In the genomic region with DNA sequence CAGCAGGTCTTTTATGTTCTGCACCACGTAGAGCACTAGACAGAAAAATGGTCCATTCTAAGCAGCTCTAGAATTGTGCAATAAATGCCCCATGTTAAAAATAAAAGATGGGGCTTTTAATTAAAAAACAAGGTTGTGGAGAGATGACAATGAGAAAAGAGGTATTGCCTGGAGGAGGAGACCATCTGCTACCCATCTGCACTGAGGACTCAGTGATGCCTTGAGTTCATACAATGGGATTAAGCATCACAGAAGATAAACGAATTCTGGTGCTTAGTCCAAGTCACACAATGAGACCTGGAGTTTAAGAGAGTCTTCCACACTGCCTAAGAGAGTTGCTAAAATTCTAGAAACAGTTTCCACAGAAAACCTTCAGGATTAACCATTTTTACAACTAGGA, we compare ENCODE assay signal across 22 cellular contexts.
"Had no signal": no experiment of that assay in that cellular context is flagged by ENCODE, and none has a peak within 500 bp of the region (broad histone marks: within the 10 kb centered on the region; RNA-seq: fewer than 3 reads in every experiment).

No MANE protein-coding gene starts in this region.

- H3K27ac ChIP-seq: body of pancreas, esophagus squamous epithelium, sigmoid colon, thoracic aorta, upper lobe of right lung had no signal

- FAIRE-seq: endothelial cell of umbilical vein, TTC549 had no signal

- H3K27me3 ChIP-seq: body of pancreas, esophagus squamous epithelium, sigmoid colon, stomach, upper lobe of right lung had no signal

- H3K4me1 ChIP-seq: upper lobe of right lung had no signal

- DNase-seq: activated CD4-positive, alpha-beta T cell treated with anti-CD3 and anti-CD28 coated beads, Interleukin-2, amount 10 ng/mL, durations not matched to agents 7 days and 5 days; activated CD8-positive, alpha-beta memory T cell treated with anti-CD3 and anti-CD28 coated beads for 24 hours; activated gamma-delta T cell treated with Interleukin-2 at 50 U/mL for 16 hours; amniotic stem cell; body of pancreas; central memory CD4-positive, alpha-beta T cell; cortex of kidney; effector CD4-positive, alpha-beta T cell; esophagus squamous epithelium; foreskin fibroblast; head of caudate nucleus; left ventricle myocardium superior; mucosa of descending colon; naive thymus-derived CD4-positive, alpha-beta T cell; sigmoid colon; stimulated activated CD4-positive, alpha-beta T cell treated with anti-CD3 and anti-CD28 coated beads, Interleukin-1b, Interleukin-23, amount 100 ng/mL, for 48 hours; stomach; T-helper 2 cell; upper lobe of right lung had no signal

- H3K4me3 ChIP-seq: body of pancreas, esophagus squamous epithelium, mucosa of descending colon, sigmoid colon, stomach, thoracic aorta, upper lobe of right lung had no signal

- H3K36me3 ChIP-seq: esophagus squamous epithelium, sigmoid colon, stomach, thoracic aorta, upper lobe of right lung had no signal

- H3K9me3 ChIP-seq: body of pancreas, esophagus squamous epithelium, mucosa of descending colon, sigmoid colon, stomach, thoracic aorta, upper lobe of right lung had no signal
